ENCODE assay signal across 9 cellular contexts in the genomic region with DNA sequence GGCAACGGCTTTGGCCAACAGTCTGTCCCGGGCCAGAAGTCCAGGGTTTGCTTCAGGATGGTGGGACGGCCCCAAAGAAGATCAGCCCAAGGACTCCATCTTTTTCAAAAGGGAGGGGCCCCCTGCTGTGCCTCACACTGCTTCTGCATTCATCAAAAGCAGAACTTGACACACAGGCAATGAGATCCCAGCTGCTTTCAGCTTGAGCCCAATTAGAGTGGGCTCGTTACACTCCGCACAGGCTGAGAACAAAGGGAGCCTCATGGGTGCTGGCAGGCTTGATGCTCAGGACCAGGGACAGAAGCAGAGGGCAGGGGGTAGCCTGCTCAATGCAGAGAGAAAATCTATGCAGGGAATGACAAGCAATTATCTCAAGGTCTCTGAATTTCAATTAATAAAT. TPM values are rescaled to one million over a fixed set of nuclear protein-coding genes. Genes with fewer than 3 reads are reported as not detected.
A peak's percentile ranks its signal among the peaks of the same experiment; 100 is the strongest.
DNase-seq lines count a peak whose midpoint lies in the region; ATAC-seq and TF ChIP-seq lines count a peak whose summit lies in the region.
"Had no signal": no experiment of that assay in that cellular context is flagged by ENCODE, and none has a peak within 500 bp of the region (broad histone marks: within the 10 kb centered on the region; RNA-seq: fewer than 3 reads in every experiment).

No MANE protein-coding gene starts in this region.

- H3K27me3 ChIP-seq in OCI-LY1 (ENCODE audit: insufficient read depth, low read length) (no peaks in the 10 kb centered on the region), osteoblast (ENCODE audit: insufficient read depth, low read length) (no peaks in the 10 kb centered on the region)

- intact Hi-C loops in mucosa of descending colon (cut with DNase I, micrococcal nuclease): no loop called here

- TF ChIP-seq CTCF in OCI-LY1 (IDR thresholded peaks at IDR 0.05; ENCODE audit: low read length) (no peak), mucosa of descending colon (IDR thresholded peaks at IDR 0.05) (no peak), osteoblast (IDR thresholded peaks at IDR 0.05; ENCODE audit: extremely low read depth, low read depth, low read length) (no peak)

- peaks cover 2% of the 10 kb centered on the region for H3K36me3 Mint-ChIP-seq in activated T-cell treated with anti-CD3 and anti-CD28 coated beads, Interleukin-2, amount 50 U/mL, for 4 hours (ENCODE audit: insufficient read depth)

- no peaks in the 10 kb centered on the region for H4K20me1 ChIP-seq in OCI-LY1 (ENCODE audit: insufficient read depth, low read length)
- peaks cover 51% of the 10 kb centered on the region for H4K20me1 ChIP-seq in osteoblast (ENCODE audit: insufficient read depth, low read length)

- no peak overlapping the region for H2AFZ ChIP-seq in OCI-LY1 (ENCODE audit: low read length)
- H2AFZ ChIP-seq in osteoblast (ENCODE audit: low read length): no peak overlapping the region

- H3K9me3 Mint-ChIP-seq in activated T-cell treated with anti-CD3 and anti-CD28 coated beads, Interleukin-2, amount 50 U/mL, for 4 hours: no peaks in the 10 kb centered on the region
- H3K9me3 Mint-ChIP-seq: naive thymus-derived CD8-positive, alpha-beta T cell had no signal

- H3K27me3 Mint-ChIP-seq in activated T-cell treated with anti-CD3 and anti-CD28 coated beads, Interleukin-2, amount 50 U/mL, for 4 hours (ENCODE audit: low read depth): no peaks in the 10 kb centered on the region
- H3K27me3 Mint-ChIP-seq: naive thymus-derived CD8-positive, alpha-beta T cell had no signal

- peaks cover 74% of the 10 kb centered on the region for H3K4me1 Mint-ChIP-seq in activated T-cell treated with anti-CD3 and anti-CD28 coated beads, Interleukin-2, amount 50 U/mL, for 4 hours (ENCODE audit: low read depth)

- no peaks in the 10 kb centered on the region for H3F3A ChIP-seq in OCI-LY1 (ENCODE audit: insufficient read depth, low read length)

- H3K36me3 ChIP-seq in OCI-LY1 (ENCODE audit: insufficient read depth, low read length) (peaks cover 17% of the 10 kb centered on the region), mucosa of descending colon (ENCODE audit: low read depth) (no peaks in the 10 kb centered on the region), osteoblast (ENCODE audit: insufficient read depth, low read length) (no peaks in the 10 kb centered on the region)

- H3K4me3 Mint-ChIP-seq in activated T-cell treated with anti-CD3 and anti-CD28 coated beads, Interleukin-2, amount 50 U/mL, for 4 hours: no peak overlapping the region
- H3K4me3 Mint-ChIP-seq: naive thymus-derived CD8-positive, alpha-beta T cell had no signal

- H3K4me1 ChIP-seq in OCI-LY1 (ENCODE audit: insufficient read depth, low read length, severe bottlenecking): peaks cover 90% of the 10 kb centered on the region
- H3K4me1 ChIP-seq in mucosa of descending colon (ENCODE audit: low read depth): peaks cover 11% of the 10 kb centered on the region
- H3K4me1 ChIP-seq in osteoblast (ENCODE audit: insufficient read depth, low read length): peaks cover 4% of the 10 kb centered on the region

- peak overlapping the region; percentile 77 for H3K27ac ChIP-seq in OCI-LY1 (ENCODE audit: low read depth, low read length, poor library complexity, severe bottlenecking)
- no peak overlapping the region for H3K27ac ChIP-seq in osteoblast (ENCODE audit: low read depth, low read length)

- H3K9me2 ChIP-seq in OCI-LY1 (ENCODE audit: low read depth, low read length): no peaks in the 10 kb centered on the region

- H3K9ac ChIP-seq in OCI-LY1 (ENCODE audit: low read length): peak overlapping the region; percentile 26

- ATAC-seq in GM19372 (IDR thresholded peaks at IDR 0.05; ENCODE audit: low read depth, unreplicated experiment): peak; percentile 64
- peak; percentile 64 for ATAC-seq in HG03103 (IDR thresholded peaks at IDR 0.05; ENCODE audit: low read depth, unreplicated experiment)
- ATAC-seq in mucosa of descending colon: peak; percentile 44
- ATAC-seq in activated T-cell treated with anti-CD3 and anti-CD28 coated beads, Interleukin-2, amount 50 U/mL, for 4 hours: no peak

- H3K9me3 ChIP-seq in OCI-LY1 (ENCODE audit: low read length) (no peaks in the 10 kb centered on the region), mucosa of descending colon (no peaks in the 10 kb centered on the region), osteoblast (ENCODE audit: low read depth, low read length) (no peaks in the 10 kb centered on the region)

- H3K4me3 ChIP-seq in OCI-LY1 (ENCODE audit: low read depth, low read length, poor library complexity, severe bottlenecking): peak overlapping the region; percentile 3
- H3K4me3 ChIP-seq in mucosa of descending colon: no peak overlapping the region
- H3K4me3 ChIP-seq in osteoblast (ENCODE audit: insufficient read depth, low read length): no peak overlapping the region

- H3K79me2 ChIP-seq in OCI-LY1 (ENCODE audit: insufficient read depth, low read length) (peaks cover 98% of the 10 kb centered on the region), osteoblast (ENCODE audit: insufficient read depth, low read length) (peaks cover 74% of the 10 kb centered on the region)

- no peak for TF ChIP-seq POLR2A in erythroblast (IDR thresholded peaks at IDR 0.05; ENCODE audit: low read length)

- H3K4me2 ChIP-seq in OCI-LY1 (ENCODE audit: low read length): peak overlapping the region; percentile 49
- H3K4me2 ChIP-seq in osteoblast (ENCODE audit: insufficient read depth, low read length): no peak overlapping the region

- DNase-seq in mucosa of descending colon (no peak), osteoblast (ENCODE audit: insufficient read length, low spot score, missing footprints) (no peak), erythroblast (lab: John Stamatoyannopoulos, UW) (no peak)
- no peak for DNase-seq in activated CD4-positive, alpha-beta T cell treated with anti-CD3 and anti-CD28 coated beads for 1 hour
- no peak for DNase-seq in activated T-cell treated with anti-CD3 and anti-CD28 coated beads, Interleukin-2, amount 50 U/mL, for 4 hours
- DNase-seq: naive thymus-derived CD8-positive, alpha-beta T cell had no signal

RNA-seq across cellular contexts. Expression of a gene that starts 45.5 kb away (rescaled TPM):
- total RNA-seq in mucosa of descending colon (10 to 100 TPM; 57.8 to 83.5 (median 75.2) TPM), osteoblast (74.6 TPM in 2 replicates)
- 100 to 1,000 TPM in 1 of 3 donors, 10 to 100 TPM in 2; 63.6 to 103 (median 99.2) TPM for total RNA-seq in activated T-cell treated with anti-CD3 and anti-CD28 coated beads, Interleukin-2, amount 50 U/mL, for 4 hours

Comparison
In these comparisons a context has a peak if more than half of its experiments do, and no peak if none do; other contexts are left out.
1. ATAC-seq: peak in GM19372 (single experiment), HG03103 (single experiment) and mucosa of descending colon (single experiment); none in activated T-cell treated with anti-CD3 and anti-CD28 coated beads, Interleukin-2, amount 50 U/mL, for 4 hours (0 of 2).